Comparison of ENCODE assay signal across 9 cellular contexts in genomic region chr10:58641095-58641531, GRCh38.
DNase-seq lines count a peak whose midpoint lies in the region; ATAC-seq and TF ChIP-seq lines count a peak whose summit lies in the region.
"Had no signal": no experiment of that assay in that cellular context is flagged by ENCODE, and none has a peak within 500 bp of the region (broad histone marks: within the 10 kb centered on the region; RNA-seq: fewer than 3 reads in every experiment).

No MANE protein-coding gene starts in this region.

- H3K9ac ChIP-seq in liver (ENCODE audit: low read depth in 1 of 2, low read length in 2 of 2): no peak overlapping the region

- H3K4me3 ChIP-seq in BE2C (ENCODE audit: low read depth, low read length) (no peak overlapping the region), liver (ENCODE audit: low read depth in 1 of 3, low read length in 3 of 3) (no peak overlapping the region)

- no peak for DNase-seq in BE2C
- peak; percentile 16 for DNase-seq in HuH-7.5 (ENCODE audit: low spot score)
- no peak for DNase-seq in WTC11 (ENCODE audit: low spot score)
- DNase-seq in stimulated activated effector memory CD8-positive, alpha-beta T cell treated with anti-CD3 and anti-CD28 coated beads, Interleukin-12 subunit alpha, Interleukin-12 subunit beta, amount 100 ng/mL, for 72 hours (ENCODE audit: low spot score in 2 of 2): no peak
- DNase-seq in stimulated activated CD4-positive, alpha-beta T cell treated with anti-CD3 and anti-CD28 coated beads, Interleukin-15, amount 100 ng/mL, for 24 hours: no peak
- DNase-seq in activated CD4-positive, alpha-beta T cell treated with anti-CD3 and anti-CD28 coated beads for 48 hours: no peak
- DNase-seq: SHP77 treated with DMSO at 0.1 percent for 48 hours had no signal

- TF ChIP-seq CTCF in BE2C (IDR thresholded peaks at IDR 0.05; ENCODE audit: low read depth, low read length) (peak; percentile 60), WTC11 (IDR thresholded peaks at IDR 0.05) (no peak), liver (IDR thresholded peaks at IDR 0.05; ENCODE audit: low read depth, low read length, missing input control) (peak; percentile 9)

- H3K27me3 ChIP-seq in BE2C (no peaks in the 10 kb centered on the region), liver (ENCODE audit: control insufficient read depth in 4 of 4, insufficient read depth in 4 of 4, low read length in 3 of 4) (no peaks in the 10 kb centered on the region)

- no peak overlapping the region for H3K4me3 Mint-ChIP-seq in WTC11
- H3K4me3 Mint-ChIP-seq in stimulated activated effector memory CD8-positive, alpha-beta T cell treated with anti-CD3 and anti-CD28 coated beads, Interleukin-12 subunit alpha, Interleukin-12 subunit beta, amount 100 ng/mL, for 72 hours: no peak overlapping the region

- TF ChIP-seq RAD21 in liver (IDR thresholded peaks at IDR 0.05): peak; percentile 74 to 76

- peak; percentile 43 for ATAC-seq in WTC11
- no peak for ATAC-seq in stimulated activated effector memory CD8-positive, alpha-beta T cell treated with anti-CD3 and anti-CD28 coated beads, Interleukin-12 subunit alpha, Interleukin-12 subunit beta, amount 100 ng/mL, for 72 hours
- no peak for ATAC-seq in HG03460 (IDR thresholded peaks at IDR 0.05; ENCODE audit: unreplicated experiment)

- H3K9me3 ChIP-seq in BE2C (no peaks in the 10 kb centered on the region), liver (ENCODE audit: control insufficient read depth in 4 of 4, low read length in 3 of 4) (no peaks in the 10 kb centered on the region)

- CTCF ChIA-PET in WTC11 (lab: Charles Lee): interaction anchor here (0.5 to 4.4 kb wide), 11 partner anchors 9 to 340 kb away, joined by 3 to 19 read pairs (median 3); no protein-coding TSS in a partner anchor

- H3K27ac Mint-ChIP-seq in WTC11: 0 out of 2 replicates have a peak overlapping the region, but pooled peaks have one; percentile 59
- H3K27ac Mint-ChIP-seq in stimulated activated effector memory CD8-positive, alpha-beta T cell treated with anti-CD3 and anti-CD28 coated beads, Interleukin-12 subunit alpha, Interleukin-12 subunit beta, amount 100 ng/mL, for 72 hours: no peak overlapping the region

- no peaks in the 10 kb centered on the region; the same call in 1 of the 2 replicates for H3K27me3 Mint-ChIP-seq in WTC11 (ENCODE audit: low read depth)

- WGBS in liver: 14% methylated on average over 5 of the region's 5 CpGs

- no peaks in the 10 kb centered on the region for H3K36me3 Mint-ChIP-seq in WTC11
- H3K36me3 Mint-ChIP-seq in stimulated activated effector memory CD8-positive, alpha-beta T cell treated with anti-CD3 and anti-CD28 coated beads, Interleukin-12 subunit alpha, Interleukin-12 subunit beta, amount 100 ng/mL, for 72 hours: no peaks in the 10 kb centered on the region

- no peaks in the 10 kb centered on the region for H3K9me3 Mint-ChIP-seq in WTC11
- no peaks in the 10 kb centered on the region for H3K9me3 Mint-ChIP-seq in stimulated activated effector memory CD8-positive, alpha-beta T cell treated with anti-CD3 and anti-CD28 coated beads, Interleukin-12 subunit alpha, Interleukin-12 subunit beta, amount 100 ng/mL, for 72 hours

- H3K4me1 Mint-ChIP-seq in WTC11: peaks cover 25% of the 10 kb centered on the region
- H3K4me1 Mint-ChIP-seq in stimulated activated effector memory CD8-positive, alpha-beta T cell treated with anti-CD3 and anti-CD28 coated beads, Interleukin-12 subunit alpha, Interleukin-12 subunit beta, amount 100 ng/mL, for 72 hours: no peaks in the 10 kb centered on the region

- H3K27ac ChIP-seq in liver (ENCODE audit: low read depth in 1 of 2, low read length in 2 of 2): no peak overlapping the region

- POLR2A ChIA-PET in WTC11 (lab: Charles Lee): interaction anchor here (0.5 kb wide), 1 partner anchor 110 kb away, joined by 3 read pairs; no protein-coding TSS in a partner anchor

- H3K36me3 ChIP-seq in BE2C (no peaks in the 10 kb centered on the region), liver (ENCODE audit: control insufficient read depth in 4 of 4, insufficient read depth in 3 of 4, low read depth in 1 of 4, low read length in 3 of 4) (no peaks in the 10 kb centered on the region)

- H3K4me1 ChIP-seq in BE2C (peaks cover 22% of the 10 kb centered on the region), liver (ENCODE audit: control insufficient read depth in 4 of 4, insufficient read depth in 4 of 4, low read length in 3 of 4) (no peaks in the 10 kb centered on the region)

TF ChIP-seq in WTC11, 78 proteins besides CTCF, POLR2A, EP300 and RAD21:
- TF ChIP-seq ZNF263 (CRISPR knock-in tag; IDR thresholded peaks at IDR 0.05; ENCODE audit: low read depth) (no peak), OVOL2 (CRISPR knock-in tag; IDR thresholded peaks at IDR 0.05; ENCODE audit: borderline replicate concordance) (no peak), SOX15 (CRISPR knock-in tag; IDR thresholded peaks at IDR 0.05) (no peak), JAZF1 (CRISPR knock-in tag; IDR thresholded peaks at IDR 0.05) (no peak), ATF3 (CRISPR knock-in tag; conservative IDR thresholded peaks at IDR 0.05) (no peak), ZNF121 (CRISPR knock-in tag; IDR thresholded peaks at IDR 0.05) (no peak)

TF ChIP-seq in liver, 16 proteins besides CTCF, POLR2A, EP300 and RAD21:
- TF ChIP-seq, protein P1, sequence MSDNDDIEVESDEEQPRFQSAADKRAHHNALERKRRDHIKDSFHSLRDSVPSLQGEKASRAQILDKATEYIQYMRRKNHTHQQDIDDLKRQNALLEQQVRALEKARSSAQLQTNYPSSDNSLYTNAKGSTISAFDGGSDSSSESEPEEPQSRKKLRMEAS (IDR thresholded peaks at IDR 0.05): no peak
- TF ChIP-seq HNF4A (conservative IDR thresholded peaks at IDR 0.05): peak in 1 of 2 donors; percentile 19
TF ChIP-seq in liver: peak in this region for 1.
